In the genomic region with DNA sequence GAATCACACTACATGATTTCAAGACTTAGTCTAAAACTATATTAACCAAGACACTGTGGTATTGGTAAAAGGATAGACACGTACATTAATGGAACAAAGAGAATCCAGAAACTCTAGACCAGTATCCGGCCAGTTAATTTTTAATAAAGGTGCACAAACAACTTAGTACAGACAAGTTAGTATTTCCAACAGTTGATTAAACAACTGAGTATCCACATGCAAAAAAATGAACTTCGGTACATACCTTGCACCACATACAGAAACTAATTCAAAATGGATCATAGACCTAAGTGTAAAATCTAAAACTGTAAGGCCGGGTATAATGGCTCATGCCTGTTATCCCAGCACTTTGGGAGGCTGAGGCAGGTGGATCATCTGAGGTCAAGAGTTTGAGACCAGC, we compare ENCODE assay signal across 35 cellular contexts. TPM values are rescaled to one million over a fixed set of nuclear protein-coding genes. Genes with fewer than 3 reads are reported as not detected.
A peak's percentile ranks its signal among the peaks of the same experiment; 100 is the strongest.
DNase-seq lines count a peak whose midpoint lies in the region; ATAC-seq, FAIRE-seq and TF ChIP-seq lines count a peak whose summit lies in the region.
"Had no signal": no experiment of that assay in that cellular context is flagged by ENCODE, and none has a peak within 500 bp of the region (broad histone marks: within the 10 kb centered on the region; RNA-seq: fewer than 3 reads in every experiment).

No MANE protein-coding gene starts in this region.

- H3K36me3 ChIP-seq in liver (ENCODE audit: control insufficient read depth in 4 of 4, insufficient read depth in 3 of 4, low read depth in 1 of 4, low read length in 3 of 4) (no peaks in the 10 kb centered on the region), HepG2 (replicated peaks in 1 of 2; ENCODE audit: control insufficient read depth in 1 of 2, insufficient read depth in 2 of 2, low read length in 2 of 2) (peaks cover 0 to 11% of the 10 kb centered on the region in 2 experiments; a peak in 3 of 5 replicates), right lobe of liver (no peaks in the 10 kb centered on the region)
- H3K36me3 ChIP-seq: BE2C had no signal

- FAIRE-seq in HepG2 (lab: Jason Lieb, UNC), result no peak
- FAIRE-seq: A204.1, A549, D721Med had no signal

- peaks cover 5 to 30% (median 26%) of the 10 kb centered on the region in 4 donors for H3K4me1 ChIP-seq in liver (ENCODE audit: control insufficient read depth in 4 of 4, insufficient read depth in 4 of 4, low read length in 3 of 4)
- H3K4me1 ChIP-seq in HepG2 (ENCODE audit: insufficient read depth, low read length), result peaks cover 5% of the 10 kb centered on the region; the same call in 1 of the 2 replicates
- peaks cover 0 to 12% (median 6%) of the 10 kb centered on the region in 4 donors for H3K4me1 ChIP-seq in right lobe of liver
- H3K4me1 ChIP-seq: A549, Caco-2 had no signal

- H3K79me2 ChIP-seq in HepG2 (ENCODE audit: insufficient read depth, low read length), result no peaks in the 10 kb centered on the region

- TF ChIP-seq POLR2A in HepG2 (IDR thresholded peaks at IDR 0.05; ENCODE audit: insufficient read depth in 1 of 2, low read depth in 2 of 2, low read length in 2 of 2) (no peak), right lobe of liver (IDR thresholded peaks at IDR 0.05) (no peak)

- TF ChIP-seq EP300 in HepG2 (IDR thresholded peaks at IDR 0.05; ENCODE audit: low read depth in 2 of 2, low read length in 2 of 2) (no peak), HepG2 (CRISPR knock-in tag; IDR thresholded peaks at IDR 0.05; ENCODE audit: borderline replicate concordance) (no peak)

- CTCF ChIA-PET in HepG2 (lab: Yijun Ruan, JAX; ENCODE audit: low intra/inter-chr PET ratio, low total read pairs), result no interaction called here

- H3K4me3 ChIP-seq in liver (ENCODE audit: low read depth in 1 of 3, low read length in 3 of 3) (no peak overlapping the region), HepG2 (replicated peaks in 1 of 3; ENCODE audit: insufficient read depth in 1 of 3, low read depth in 2 of 3, low read length in 3 of 3) (no peak overlapping the region), right lobe of liver (no peak overlapping the region)
- H3K4me3 ChIP-seq: A549; BLaER1; BLaER1 treated with 17β-estradiol and CSF1 and Interleukin-3, amounts not matched to agents 10 nM and 100 nM had no signal

- POLR2A ChIA-PET in HepG2 (lab: Yijun Ruan, JAX), result no interaction called here

- no peaks in the 10 kb centered on the region for H4K20me1 ChIP-seq in HepG2 (ENCODE audit: insufficient read depth, low read length)
- H4K20me1 ChIP-seq: BLaER1; BLaER1 treated with 17β-estradiol and CSF1 and Interleukin-3, amounts not matched to agents 10 nM and 100 nM had no signal

- H3K4me2 ChIP-seq in HepG2 (ENCODE audit: low read depth, low read length), result no peak overlapping the region
- H3K4me2 ChIP-seq: A549; BLaER1; BLaER1 treated with 17β-estradiol and CSF1 and Interleukin-3, amounts not matched to agents 10 nM and 100 nM had no signal

- H3K27me3 ChIP-seq in liver (ENCODE audit: control insufficient read depth in 4 of 4, insufficient read depth in 4 of 4, low read length in 3 of 4), result no peaks in the 10 kb centered on the region
- no peaks in the 10 kb centered on the region for H3K27me3 ChIP-seq in HepG2 (ENCODE audit: control insufficient read depth in 1 of 2, insufficient read depth in 2 of 2, low read length in 2 of 2)
- no peaks in the 10 kb centered on the region for H3K27me3 ChIP-seq in right lobe of liver
- H3K27me3 ChIP-seq: BE2C; BLaER1; BLaER1 treated with 17β-estradiol and CSF1 and Interleukin-3, amounts not matched to agents 10 nM and 100 nM had no signal

- no peak overlapping the region for H2AFZ ChIP-seq in HepG2 (ENCODE audit: low read length)

- no peak for DNase-seq in HepG2 (ENCODE audit: low spot score)
- DNase-seq in left lobe of liver (ENCODE audit: low spot score), result no peak
- DNase-seq in right lobe of liver, result no peak
- DNase-seq in midbrain (lab: John Stamatoyannopoulos, UW), result no peak
- no peak for DNase-seq in iPS-NIHi7 (ENCODE audit: extremely low spot score)
- DNase-seq in AG20443 (ENCODE audit: low spot score), result no peak
- DNase-seq: 8988T; ACHN; AML-193; BE2C; C1 segment of cervical spinal cord; Caco-2; Calu3; CD4-positive, alpha-beta memory T cell; CD4-positive, alpha-beta T cell; CD4-positive, CD25-positive, alpha-beta regulatory T cell; CD8-positive, alpha-beta memory T cell; CD8-positive, alpha-beta T cell; COR-L47; DMS 273 treated with DMSO at 0.1 percent for 48 hours; DMS153; DMS53; DMS79; DMS79 treated with DMSO at 0.1 percent for 48 hours; DND-41; EL had no signal

- TF ChIP-seq RAD21 in liver (IDR thresholded peaks at IDR 0.05), result no peak
- no peak for TF ChIP-seq RAD21 in HepG2 (CRISPR knock-in tag; IDR thresholded peaks at IDR 0.05)

- BruUV-seq in HepG2 (replicated peaks; lab: Mats Ljungman, UMichigan), result no TSS peak

- 38% methylated on average over 4 of the region's 4 CpGs for WGBS in liver
- 96% methylated on average over 4 of the region's 4 CpGs for WGBS in HepG2 (ENCODE audit: low lambda C conversion rate)
- WGBS in right lobe of liver (ENCODE audit: insufficient coverage, low coverage, low lambda C conversion rate, missing lambda C conversion rate), result 26% methylated on average over 4 of the region's 4 CpGs

- no peak overlapping the region for H3K9ac ChIP-seq in liver (ENCODE audit: low read depth in 1 of 2, low read length in 2 of 2)
- H3K9ac ChIP-seq in HepG2 (ENCODE audit: insufficient read depth, low read depth, low read length), result no peak overlapping the region
- H3K9ac ChIP-seq: BLaER1; BLaER1 treated with 17β-estradiol and CSF1 and Interleukin-3, amounts not matched to agents 10 nM and 100 nM had no signal

- peak overlapping the region; percentile 26 to 72 for H3K27ac ChIP-seq in liver (ENCODE audit: low read depth in 1 of 2, low read length in 2 of 2)
- no peak overlapping the region for H3K27ac ChIP-seq in HepG2 (ENCODE audit: extremely low read length, insufficient read depth, low read length)
- H3K27ac ChIP-seq in VCaP, result peak overlapping the region; percentile 62
- peak overlapping the region in 2 of 3 donors; percentile 35 to 45 for H3K27ac ChIP-seq in right lobe of liver
- H3K27ac ChIP-seq: 22Rv1; A549; BLaER1; BLaER1 treated with 17β-estradiol and CSF1 and Interleukin-3, amounts not matched to agents 10 nM and 100 nM; C4-2B had no signal

- ATAC-seq in HepG2, result no peak
- peak; percentile 47 for ATAC-seq in left lobe of liver
- ATAC-seq in right lobe of liver, result peak in 3 of 4 donors; percentile 33 to 79 (median 54)
- ATAC-seq: A549; CD8-positive, alpha-beta T cell had no signal

- in situ Hi-C loops in HepG2 (cut with HindIII; ENCODE audit: extremely low pct_ligation_motif_present, low pct_unique_long_range_greater_than_20kb), result no loop called here

- TF ChIP-seq CTCF in liver (IDR thresholded peaks at IDR 0.05; ENCODE audit: low read depth, low read length, missing input control), result no peak
- no peak for TF ChIP-seq CTCF in HepG2 (CRISPR knock-in tag; IDR thresholded peaks at IDR 0.05)
- TF ChIP-seq CTCF in VCaP (conservative IDR thresholded peaks at IDR 0.05), result no peak
- TF ChIP-seq CTCF in right lobe of liver (IDR thresholded peaks at IDR 0.05), result no peak

- H3K9me3 ChIP-seq in liver (ENCODE audit: control insufficient read depth in 4 of 4, low read length in 3 of 4) (no peaks in the 10 kb centered on the region), HepG2 (ENCODE audit: low read length) (no peaks in the 10 kb centered on the region), right lobe of liver (no peaks in the 10 kb centered on the region)
- H3K9me3 ChIP-seq: BE2C, Caco-2 had no signal

- intact Hi-C loops in HepG2 (cut with micrococcal nuclease; ENCODE audit: unreplicated experiment) (no loop called here), right lobe of liver (cut with DNase I) (no loop called here)

RNA-seq across cellular contexts. Expression of a gene that starts 46.6 kb away (rescaled TPM):
- total RNA-seq in liver (1 to 10 TPM; 3.7 to 5.0 TPM), HepG2 (2016; rRNA removed; fragmentation: Illumina TruSeq; extraction: Trizol) (6.6 and 7.3 TPM in 2 replicates), left lobe of liver (4.3 TPM), right lobe of liver (1 to 10 TPM; 3.0 to 4.2 (median 3.5) TPM)
- polyA plus RNA-seq in liver (1 to 10 TPM; 1.5 to 3.7 TPM), HepG2 (2011; rRNA removed) (8.7 and 8.8 TPM in 2 replicates)
- total RNA-seq in HepG2 (2016; cell fraction: cytosol; rRNA removed; fragmentation: Illumina TruSeq; extraction: Trizol; ENCODE audit: low read depth), result 4.7 and 5.1 TPM in 2 replicates
- total RNA-seq in HepG2 (2016; cell fraction: insoluble cytoplasmic fraction; rRNA removed; fragmentation: Illumina TruSeq; extraction: Trizol), result 5.1 and 7.0 TPM in 2 replicates
- total RNA-seq in HepG2 (2016; cell fraction: membrane; rRNA removed; fragmentation: Illumina TruSeq; extraction: Trizol), result 14.7 and 15.2 TPM in 2 replicates
- 4.6 and 4.7 TPM in 2 replicates for total RNA-seq in HepG2 (2016; cell fraction: nucleus; rRNA removed; fragmentation: Illumina TruSeq; extraction: Trizol)
- 8.3 and 10.5 TPM in 2 replicates for polyA plus RNA-seq in HepG2 (2011; cell fraction: cytosol; rRNA removed)
- polyA plus RNA-seq in HepG2 (2011; cell fraction: nucleus; rRNA removed), result 5.7 and 6.3 TPM in 2 replicates
- polyA plus RNA-seq in HepG2 (2012), result 2.9 and 3.4 TPM in 2 replicates
- polyA plus RNA-seq in HepG2 (2016; cell fraction: cytosol; fragmentation: Illumina TruSeq; extraction: Trizol; ENCODE audit: low read depth), result 7.5 and 8.7 TPM in 2 replicates
- 9.3 and 11.6 TPM in 2 replicates for polyA plus RNA-seq in HepG2 (2016; cell fraction: insoluble cytoplasmic fraction; fragmentation: Illumina TruSeq; extraction: Trizol; ENCODE audit: low read depth)
- polyA plus RNA-seq in HepG2 (2016; cell fraction: membrane; fragmentation: Illumina TruSeq; extraction: Trizol; ENCODE audit: low read depth), result 15.7 and 19.4 TPM in 2 replicates
- polyA plus RNA-seq in HepG2 (2016; cell fraction: nucleus; fragmentation: Illumina TruSeq; extraction: Trizol; ENCODE audit: insufficient read depth, low read depth), result 7.9 and 8.3 TPM in 2 replicates
- 31.6 and 87.2 TPM in 2 replicates for polyA minus RNA-seq in HepG2 (2011; rRNA and poly(A)+ RNA removed; ENCODE audit: low replicate concordance)
- polyA minus RNA-seq in HepG2 (2011; cell fraction: cytosol; rRNA and poly(A)+ RNA removed), result 8.1 and 9.1 TPM in 2 replicates
- 4.6 and 5.6 TPM in 2 replicates for polyA minus RNA-seq in HepG2 (2011; cell fraction: nucleus; rRNA and poly(A)+ RNA removed)

RNA-seq across cellular contexts. Expression of a gene that starts 51.3 kb away (rescaled TPM):
- total RNA-seq in liver (10 to 100 TPM in 1 of 2 donors, 1 to 10 TPM in 1; 2.8 to 12.7 TPM), HepG2 (2016; rRNA removed; fragmentation: Illumina TruSeq; extraction: Trizol) (20.0 and 22.5 TPM in 2 replicates), left lobe of liver (2.1 TPM), right lobe of liver (1 to 10 TPM; 2.0 to 4.3 (median 3.2) TPM)
- polyA plus RNA-seq in liver (1 to 10 TPM; 1.4 to 6.8 TPM), HepG2 (2011; rRNA removed) (12.6 and 14.6 TPM in 2 replicates)
- 13.9 and 15.5 TPM in 2 replicates for total RNA-seq in HepG2 (2016; cell fraction: cytosol; rRNA removed; fragmentation: Illumina TruSeq; extraction: Trizol; ENCODE audit: low read depth)
- 20.6 and 21.0 TPM in 2 replicates for total RNA-seq in HepG2 (2016; cell fraction: insoluble cytoplasmic fraction; rRNA removed; fragmentation: Illumina TruSeq; extraction: Trizol)
- total RNA-seq in HepG2 (2016; cell fraction: membrane; rRNA removed; fragmentation: Illumina TruSeq; extraction: Trizol), result 24.6 and 24.9 TPM in 2 replicates
- 11.2 and 11.3 TPM in 2 replicates for total RNA-seq in HepG2 (2016; cell fraction: nucleus; rRNA removed; fragmentation: Illumina TruSeq; extraction: Trizol)
- polyA plus RNA-seq in HepG2 (2011; cell fraction: cytosol; rRNA removed), result 9.9 and 16.4 TPM in 2 replicates
- 9.4 and 12.5 TPM in 2 replicates for polyA plus RNA-seq in HepG2 (2011; cell fraction: nucleus; rRNA removed)
- 5.8 and 9.6 TPM in 2 replicates for polyA plus RNA-seq in HepG2 (2012)
- 18.4 and 20.8 TPM in 2 replicates for polyA plus RNA-seq in HepG2 (2016; cell fraction: cytosol; fragmentation: Illumina TruSeq; extraction: Trizol; ENCODE audit: low read depth)
- 22.6 and 26.9 TPM in 2 replicates for polyA plus RNA-seq in HepG2 (2016; cell fraction: insoluble cytoplasmic fraction; fragmentation: Illumina TruSeq; extraction: Trizol; ENCODE audit: low read depth)
- 23.5 and 25.2 TPM in 2 replicates for polyA plus RNA-seq in HepG2 (2016; cell fraction: membrane; fragmentation: Illumina TruSeq; extraction: Trizol; ENCODE audit: low read depth)
- 16.5 and 16.9 TPM in 2 replicates for polyA plus RNA-seq in HepG2 (2016; cell fraction: nucleus; fragmentation: Illumina TruSeq; extraction: Trizol; ENCODE audit: insufficient read depth, low read depth)
- 35.8 and 64.7 TPM in 2 replicates for polyA minus RNA-seq in HepG2 (2011; rRNA and poly(A)+ RNA removed; ENCODE audit: low replicate concordance)
- polyA minus RNA-seq in HepG2 (2011; cell fraction: cytosol; rRNA and poly(A)+ RNA removed), result 4.6 and 7.1 TPM in 2 replicates
- polyA minus RNA-seq in HepG2 (2011; cell fraction: nucleus; rRNA and poly(A)+ RNA removed), result 8.0 TPM in 2 replicates
